33 cellular contexts compared by ENCODE assay signal in genomic region chr5:66281309-66281708, GRCh38.
"Had no signal": no experiment of that assay in that cellular context is flagged by ENCODE, and none has a peak within 500 bp of the region (broad histone marks: within the 10 kb centered on the region; RNA-seq: fewer than 3 reads in every experiment).

No MANE protein-coding gene starts in this region.

- H3K4me1 ChIP-seq: adrenal gland, body of pancreas, gastrocnemius medialis, left lung, lower lobe of right lung, pancreas, prostate gland, sigmoid colon, suprapubic skin, tibial artery had no signal

- DNase-seq: activated CD4-positive, alpha-beta memory T cell treated with anti-CD3 and anti-CD28 coated beads for 36 hours; activated CD4-positive, alpha-beta T cell treated with anti-CD3 and anti-CD28 coated beads for 36 hours; activated CD4-positive, CD25-positive, alpha-beta regulatory T cell; activated CD8-positive, alpha-beta memory T cell treated with anti-CD3 and anti-CD28 coated beads, Interleukin-2, amount 50 U/mL, for 4 hours; activated effector memory CD4-positive, alpha-beta T cell treated with anti-CD3 and anti-CD28 coated beads, Interleukin-2, amount 50 U/mL, for 16 hours; activated naive CD4-positive, alpha-beta T cell treated with anti-CD3 and anti-CD28 coated beads for 36 hours; activated naive CD8-positive, alpha-beta T cell treated with anti-CD3 and anti-CD28 coated beads for 36 hours; activated T-cell treated with anti-CD3 and anti-CD28 coated beads, Interleukin-2, amount 50 U/mL, for 1 hour; adrenal gland; aorta; body of pancreas; dermis blood vessel endothelial cell; effector CD4-positive, alpha-beta T cell; gastrocnemius medialis; glutamatergic neuron; left lung; lower lobe of right lung; mesenchymal stem cell; naive thymus-derived CD8-positive, alpha-beta T cell; nucleus accumbens; pancreas; retina; sigmoid colon; stimulated activated CD4-positive, alpha-beta T cell treated with anti-CD3 and anti-CD28 coated beads, Interleukin-1b, Interleukin-23, amount 100 ng/mL, for 48 hours; stimulated activated CD4-positive, alpha-beta T cell treated with anti-CD3 and anti-CD28 coated beads, Interleukin-4, amount 100 ng/mL, for 4 hours; stimulated activated CD8-positive, alpha-beta memory T cell treated with anti-CD3 and anti-CD28 coated beads, Interleukin-4, amount 100 ng/mL, for 48 hours; stimulated activated naive CD8-positive, alpha-beta T cell treated with anti-CD3 and anti-CD28 coated beads, Interleukin-15, amount 100 ng/mL, for 72 hours; tibial artery had no signal

- H3K36me3 ChIP-seq: adrenal gland, gastrocnemius medialis, left lung, lower lobe of right lung, pancreas, prostate gland, sigmoid colon, suprapubic skin, tibial artery had no signal

- H3K9me3 ChIP-seq: adrenal gland, body of pancreas, gastrocnemius medialis, left lung, lower lobe of right lung, pancreas, prostate gland, sigmoid colon, suprapubic skin, tibial artery had no signal

- ATAC-seq: activated CD4-positive, alpha-beta T cell treated with anti-CD3 and anti-CD28 coated beads for 36 hours; body of pancreas; gastrocnemius medialis; left lung; lower lobe of right lung; naive thymus-derived CD8-positive, alpha-beta T cell; pancreas; stimulated activated memory B cell treated with anti-CD40 and anti-IgM and Interleukin-4, amounts not matched to agents 10 μg/mL and 1 μg/mL and 100 μg/mL, for 72 hours; stimulated activated naive CD8-positive, alpha-beta T cell treated with anti-CD3 and anti-CD28 coated beads, Interleukin-15, amount 100 ng/mL, for 72 hours had no signal

- H3K27ac ChIP-seq: adrenal gland, body of pancreas, epithelial cell of prostate, gastrocnemius medialis, left lung, lower lobe of right lung, pancreas, prostate gland, sigmoid colon, suprapubic skin, tibial artery had no signal

- H3K27me3 ChIP-seq: adrenal gland, body of pancreas, gastrocnemius medialis, left lung, pancreas, sigmoid colon, suprapubic skin, tibial artery had no signal

- H3K4me3 ChIP-seq: adrenal gland, body of pancreas, gastrocnemius medialis, left lung, lower lobe of right lung, pancreas, prostate gland, sigmoid colon, smooth muscle cell, suprapubic skin, tibial artery had no signal
